ENCODE assay signal across 7 cellular contexts in the genomic region with DNA sequence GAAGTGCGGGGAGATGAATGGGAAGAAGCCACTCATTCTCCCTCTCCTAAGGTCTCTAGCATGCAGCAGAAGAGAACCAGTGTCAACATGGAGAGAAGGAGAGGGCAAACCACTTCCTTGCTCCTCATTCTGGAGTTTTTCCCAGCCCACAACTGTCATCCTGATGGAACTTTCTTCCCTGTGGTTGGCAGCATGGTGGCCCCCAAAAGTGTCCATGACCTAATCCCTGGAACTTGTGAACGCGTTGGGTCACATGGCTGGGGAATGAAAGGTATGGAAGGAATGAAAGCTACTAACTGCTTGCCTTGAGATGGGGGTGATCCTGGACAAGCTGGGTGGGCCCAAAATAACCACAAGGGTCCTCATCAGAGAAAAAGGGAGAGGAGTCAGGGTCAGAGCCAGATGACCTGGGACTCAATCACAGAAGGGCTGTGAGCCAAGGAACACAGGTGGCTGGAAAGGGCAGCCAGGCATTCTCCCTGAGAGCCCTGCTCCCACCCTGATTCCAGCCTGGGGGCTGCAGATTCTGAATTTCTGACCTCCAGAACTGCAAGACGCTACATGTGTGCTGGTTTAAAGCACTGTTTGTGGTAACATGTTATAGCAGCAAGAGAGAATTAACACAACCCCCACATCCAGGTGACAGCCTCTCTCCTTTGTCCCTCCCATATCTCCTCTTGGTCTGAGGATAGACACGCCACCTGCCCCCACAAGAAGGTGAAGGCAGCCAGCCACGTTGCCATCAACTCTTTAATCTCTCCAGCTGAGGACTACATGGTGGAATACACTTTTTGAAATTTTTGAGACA.
A peak's percentile ranks its signal among the peaks of the same experiment; 100 is the strongest.
DNase-seq lines count a peak whose midpoint lies in the region; ATAC-seq and TF ChIP-seq lines count a peak whose summit lies in the region.

No MANE protein-coding gene starts in this region.

- H3K36me3 ChIP-seq in HEK293 (ENCODE audit: control insufficient read depth in 2 of 2, insufficient read depth in 1 of 2, low read length in 2 of 2) (peaks cover 5 to 32% of the 10 kb centered on the region in 2 experiments; a peak in 2 of 3 replicates), suprapubic skin (peaks cover 33% of the 10 kb centered on the region)

- H3K9me3 Mint-ChIP-seq in endothelial cell (ENCODE audit: unreplicated experiment) = no peaks in the 10 kb centered on the region

- H3K27me3 Mint-ChIP-seq in endothelial cell (ENCODE audit: unreplicated experiment) = peaks cover 14% of the 10 kb centered on the region

- H3K36me3 Mint-ChIP-seq in endothelial cell (ENCODE audit: low read depth, unreplicated experiment) = peaks cover 13% of the 10 kb centered on the region

- TF ChIP-seq POLR2A in suprapubic skin (IDR thresholded peaks at IDR 0.05) = no peak

- H3K27ac ChIP-seq in HEK293 (ENCODE audit: extremely low read depth, low read depth, low read length) (no peak overlapping the region; the same call in 1 of the 2 replicates), suprapubic skin (peak overlapping the region; percentile 86)

- WGBS in suprapubic skin = 61% methylated on average over 6 of the region's 6 CpGs

- H3K9me3 ChIP-seq in HEK293 (ENCODE audit: control insufficient read depth, insufficient read depth, low read depth, low read length) = no peaks in the 10 kb centered on the region
- no peaks in the 10 kb centered on the region for H3K9me3 ChIP-seq in suprapubic skin

- CTCF ChIA-PET in HEK293 (lab: Yijun Ruan, JAX) = interaction anchor here (0.7 to 1.8 kb wide), 3 partner anchors 86 to 95 kb away, joined by 3 to 4 read pairs (median 3); no protein-coding TSS in a partner anchor

- TF ChIP-seq EP300 in suprapubic skin (IDR thresholded peaks at IDR 0.05) = no peak

- no peak for ATAC-seq in HG03457 (IDR thresholded peaks at IDR 0.05; ENCODE audit: unreplicated experiment)

- POLR2A ChIA-PET in HEK293 (lab: Yijun Ruan, JAX) = no interaction called here

- no peaks in the 10 kb centered on the region for H3K27me3 ChIP-seq in suprapubic skin

- H3K4me1 ChIP-seq in HEK293 (ENCODE audit: control insufficient read depth, insufficient read depth, low read length) (peaks cover 7% of the 10 kb centered on the region), suprapubic skin (peaks cover 28% of the 10 kb centered on the region)

- no peak overlapping the region for H3K27ac Mint-ChIP-seq in endothelial cell (ENCODE audit: unreplicated experiment)

- H3K4me3 ChIP-seq in HEK293 (ENCODE audit: low read depth, low read length) = no peak overlapping the region
- H3K4me3 ChIP-seq in suprapubic skin = peak overlapping the region; percentile 26

- H3K4me1 Mint-ChIP-seq in endothelial cell (ENCODE audit: unreplicated experiment) = peaks cover 6% of the 10 kb centered on the region

- H3K4me3 Mint-ChIP-seq in endothelial cell (ENCODE audit: unreplicated experiment) = no peak overlapping the region

- DNase-seq in activated naive CD4-positive, alpha-beta T cell treated with anti-CD3 and anti-CD28 coated beads, Interleukin-2, amount 50 U/mL, for 16 hours = peak; percentile 5
- DNase-seq in iris pigment epithelial cell (ENCODE audit: low read depth) (peak; percentile 64), suprapubic skin (ENCODE audit: low spot score in 2 of 2) (peak; percentile 52 to 57), endothelial cell (ENCODE audit: low spot score) (no peak)
- DNase-seq in stimulated activated CD4-positive, alpha-beta T cell treated with anti-CD3 and anti-CD28 coated beads, Interleukin-2, amount 100 ng/mL, for 48 hours = no peak

- TF ChIP-seq CTCF in HEK293 (tag by site-specific recombination; IDR thresholded peaks at IDR 0.05) (no peak), suprapubic skin (IDR thresholded peaks at IDR 0.05) (no peak), endothelial cell (IDR thresholded peaks at IDR 0.05; ENCODE audit: unreplicated experiment) (no peak)

TF ChIP-seq in HEK293, 187 proteins besides CTCF, POLR2A, EP300 and RAD21:
- TF ChIP-seq PRDM10 (tag by site-specific recombination; IDR thresholded peaks at IDR 0.05) (peak; percentile 89), ZNF549 (tag by site-specific recombination; IDR thresholded peaks at IDR 0.05) (no peak), ZNF558 (tag by site-specific recombination; IDR thresholded peaks at IDR 0.05) (peak; percentile 65; the same call in 1 of the 2 replicates), ZNF596 (tag by site-specific recombination; IDR thresholded peaks at IDR 0.05) (no peak)

Comparison
In these comparisons a context has a peak if more than half of its experiments do, and no peak if none do; other contexts are left out.
1. DNase-seq: peak in activated naive CD4-positive, alpha-beta T cell treated with anti-CD3 and anti-CD28 coated beads, Interleukin-2, amount 50 U/mL, for 16 hours (single experiment), iris pigment epithelial cell (single experiment) and suprapubic skin (2 of 2); none in stimulated activated CD4-positive, alpha-beta T cell treated with anti-CD3 and anti-CD28 coated beads, Interleukin-2, amount 100 ng/mL, for 48 hours (0 of 2) and endothelial cell (single experiment).